24 cellular contexts compared by ENCODE assay signal in the genomic region with DNA sequence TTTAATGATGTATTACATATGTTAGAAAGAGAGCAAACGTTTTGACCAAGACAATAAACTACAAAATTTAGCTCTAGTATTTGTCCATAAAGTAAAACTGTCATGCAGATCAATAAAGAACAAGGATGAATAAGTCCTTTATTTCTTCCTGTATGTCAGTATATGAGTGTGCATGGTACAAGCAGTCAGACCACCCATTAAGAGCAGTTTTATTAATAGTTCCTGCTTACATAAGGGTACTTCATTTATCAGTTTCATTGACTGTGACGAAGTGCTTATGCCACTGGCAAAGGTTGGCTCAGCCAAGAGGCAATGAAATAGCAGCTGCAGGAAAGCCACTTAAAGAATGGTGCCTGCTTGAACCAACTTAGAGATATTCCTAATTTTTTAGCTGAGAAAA.
DNase-seq lines count a peak whose midpoint lies in the region; ATAC-seq, FAIRE-seq and TF ChIP-seq lines count a peak whose summit lies in the region.
"Had no signal": no experiment of that assay in that cellular context is flagged by ENCODE, and none has a peak within 500 bp of the region (broad histone marks: within the 10 kb centered on the region; RNA-seq: fewer than 3 reads in every experiment).

No MANE protein-coding gene starts in this region.

- POLR2A ChIA-PET in K562 (lab: Yijun Ruan, JAX) = no interaction called here

- TF ChIP-seq POLR2A in K562 (conservative IDR thresholded peaks at IDR 0.05) = no peak

- no peaks in the 10 kb centered on the region for H4K20me1 ChIP-seq in K562 (replicated peaks; ENCODE audit: control insufficient read depth, insufficient read depth, low read length)

- no TSS peak for BruUV-seq in K562 (replicated peaks; lab: Mats Ljungman, UMichigan)

- TF ChIP-seq RAD21 in K562 (CRISPR knock-in tag; conservative IDR thresholded peaks at IDR 0.05 in 1 of 2, IDR thresholded peaks at IDR 0.05 in 1 of 2) = no peak

- H3K27me3 Mint-ChIP-seq in activated T-helper 2 cell treated with anti-CD3 and anti-CD28 coated beads, Interferon-gamma antibody, Interleukin-2, Interleukin-4, amounts not matched to agents 10 μg/mL and 5 μg/mL and 100 μg/mL, durations not matched to agents 14 hours and 24 hours and 36 hours (ENCODE audit: low read depth) = no peaks in the 10 kb centered on the region
- peaks cover 8% of the 10 kb centered on the region for H3K27me3 Mint-ChIP-seq in progenitor cell of endocrine pancreas
- H3K27me3 Mint-ChIP-seq: activated CD4-positive, alpha-beta memory T cell treated with anti-CD3 and anti-CD28 coated beads, Interleukin-2, amount 10 ng/mL, durations not matched to agents 7 days and 5 days had no signal

- H3K36me3 Mint-ChIP-seq in activated T-helper 2 cell treated with anti-CD3 and anti-CD28 coated beads, Interferon-gamma antibody, Interleukin-2, Interleukin-4, amounts not matched to agents 10 μg/mL and 5 μg/mL and 100 μg/mL, durations not matched to agents 14 hours and 24 hours and 36 hours (ENCODE audit: low read depth) = no peaks in the 10 kb centered on the region
- H3K36me3 Mint-ChIP-seq in progenitor cell of endocrine pancreas (ENCODE audit: insufficient read depth) = no peaks in the 10 kb centered on the region
- H3K36me3 Mint-ChIP-seq: activated naive CD4-positive, alpha-beta T cell treated with anti-CD3 and anti-CD28 coated beads, Interleukin-2, amount 50 U/mL, for 72 hours; CD14-positive monocyte; stimulated activated effector memory CD8-positive, alpha-beta T cell treated with anti-CD3 and anti-CD28 coated beads, Interleukin-12 subunit alpha, Interleukin-12 subunit beta, amount 100 ng/mL, for 72 hours; WTC11 had no signal

- H3K27ac Mint-ChIP-seq in activated T-helper 2 cell treated with anti-CD3 and anti-CD28 coated beads, Interferon-gamma antibody, Interleukin-2, Interleukin-4, amounts not matched to agents 10 μg/mL and 5 μg/mL and 100 μg/mL, durations not matched to agents 14 hours and 24 hours and 36 hours = no peak overlapping the region
- no peak overlapping the region for H3K27ac Mint-ChIP-seq in progenitor cell of endocrine pancreas
- H3K27ac Mint-ChIP-seq: activated CD4-positive, alpha-beta memory T cell treated with anti-CD3 and anti-CD28 coated beads, Interleukin-2, amount 10 ng/mL, durations not matched to agents 7 days and 5 days; activated naive CD4-positive, alpha-beta T cell treated with anti-CD3 and anti-CD28 coated beads, Interleukin-2, amount 50 U/mL, for 72 hours; CD14-positive monocyte; nephron progenitor cell; stimulated activated effector memory CD8-positive, alpha-beta T cell treated with anti-CD3 and anti-CD28 coated beads, Interleukin-12 subunit alpha, Interleukin-12 subunit beta, amount 100 ng/mL, for 72 hours; WTC11 had no signal

- no peak for FAIRE-seq in K562 (lab: Jason Lieb, UNC)
- FAIRE-seq: A549, colon, endometrium had no signal

- peak overlapping the region; percentile 34; the same call in 1 of the 2 replicates for H2AFZ ChIP-seq in K562 (ENCODE audit: low read depth, low read length)

- no peaks in the 10 kb centered on the region for H3K9me1 ChIP-seq in K562 (ENCODE audit: control insufficient read depth, insufficient read depth, low read length)

- H3K9me3 ChIP-seq in K562 (replicated peaks; ENCODE audit: control insufficient read depth, insufficient read depth, low read depth, low read length) = no peaks in the 10 kb centered on the region; the same call in 1 of the 2 replicates
- H3K9me3 ChIP-seq: A549, tibial artery had no signal

- no peak overlapping the region for H3K4me3 Mint-ChIP-seq in activated T-helper 2 cell treated with anti-CD3 and anti-CD28 coated beads, Interferon-gamma antibody, Interleukin-2, Interleukin-4, amounts not matched to agents 10 μg/mL and 5 μg/mL and 100 μg/mL, durations not matched to agents 14 hours and 24 hours and 36 hours (ENCODE audit: low read depth)
- H3K4me3 Mint-ChIP-seq in progenitor cell of endocrine pancreas (ENCODE audit: low read depth) = no peak overlapping the region
- H3K4me3 Mint-ChIP-seq: activated CD4-positive, alpha-beta memory T cell treated with anti-CD3 and anti-CD28 coated beads, Interleukin-2, amount 10 ng/mL, durations not matched to agents 7 days and 5 days; activated T-cell treated with anti-CD3 and anti-CD28 coated beads, Interleukin-2, amount 50 U/mL, for 4 hours; CD14-positive monocyte; nephron progenitor cell; stimulated activated effector memory CD8-positive, alpha-beta T cell treated with anti-CD3 and anti-CD28 coated beads, Interleukin-12 subunit alpha, Interleukin-12 subunit beta, amount 100 ng/mL, for 72 hours; WTC11 had no signal

- no peak for TF ChIP-seq EP300 in K562 (IDR thresholded peaks at IDR 0.05; ENCODE audit: low read length)

- ATAC-seq in Right ventricle myocardium superior (ENCODE audit: poor library complexity) (peak; percentile 99), K562 (no peak), HG03571 (IDR thresholded peaks at IDR 0.05; ENCODE audit: unreplicated experiment) (no peak)
- ATAC-seq: A549; activated naive CD4-positive, alpha-beta T cell treated with anti-CD3 and anti-CD28 coated beads, Interleukin-2, amount 50 U/mL, for 72 hours; activated T-cell treated with anti-CD3 and anti-CD28 coated beads, Interleukin-2, amount 50 U/mL, for 4 hours; stimulated activated effector memory CD8-positive, alpha-beta T cell treated with anti-CD3 and anti-CD28 coated beads, Interleukin-12 subunit alpha, Interleukin-12 subunit beta, amount 100 ng/mL, for 72 hours; WTC11 had no signal

- DNase-seq in Right ventricle myocardium superior (peak; percentile 39), cardiac septum (ENCODE audit: low spot score) (no peak), NCI-H446 (lab: John Stamatoyannopoulos, UW) (peak; percentile 26 to 29), K562 (ENCODE audit: extremely low read depth in 1 of 4, low spot score in 3 of 4) (no peak), NK-92 (lab: John Stamatoyannopoulos, UW; ENCODE audit: unreplicated experiment) (no peak), progenitor cell of endocrine pancreas (ENCODE audit: low spot score, unreplicated experiment) (no peak)
- DNase-seq in activated T-helper 2 cell treated with anti-CD3 and anti-CD28 coated beads, Interferon-gamma antibody, Interleukin-2, Interleukin-4, amounts not matched to agents 10 μg/mL and 5 μg/mL and 100 μg/mL, durations not matched to agents 14 hours and 24 hours and 36 hours (ENCODE audit: low spot score) = no peak
- DNase-seq: activated CD4-positive, alpha-beta memory T cell treated with anti-CD3 and anti-CD28 coated beads, Interleukin-2, amount 10 ng/mL, durations not matched to agents 7 days and 5 days; activated T-cell treated with anti-CD3 and anti-CD28 coated beads, Interleukin-2, amount 50 U/mL, for 4 hours; DND-41; GOT3; kidney; NCI-H187 treated with DMSO at 0.1 percent for 48 hours; nephron progenitor cell; T-helper 2 cell; tibial artery had no signal

- H3K4me1 Mint-ChIP-seq in activated T-helper 2 cell treated with anti-CD3 and anti-CD28 coated beads, Interferon-gamma antibody, Interleukin-2, Interleukin-4, amounts not matched to agents 10 μg/mL and 5 μg/mL and 100 μg/mL, durations not matched to agents 14 hours and 24 hours and 36 hours (ENCODE audit: low read depth) = no peaks in the 10 kb centered on the region
- peaks cover 4% of the 10 kb centered on the region for H3K4me1 Mint-ChIP-seq in progenitor cell of endocrine pancreas (ENCODE audit: low read depth)
- H3K4me1 Mint-ChIP-seq: activated CD4-positive, alpha-beta memory T cell treated with anti-CD3 and anti-CD28 coated beads, Interleukin-2, amount 10 ng/mL, durations not matched to agents 7 days and 5 days; CD14-positive monocyte; nephron progenitor cell; stimulated activated effector memory CD8-positive, alpha-beta T cell treated with anti-CD3 and anti-CD28 coated beads, Interleukin-12 subunit alpha, Interleukin-12 subunit beta, amount 100 ng/mL, for 72 hours; WTC11 had no signal

- no peak overlapping the region for H3K4me3 ChIP-seq in K562
- H3K4me3 ChIP-seq: A549, tibial artery had no signal

- H3K4me2 ChIP-seq in K562 (ENCODE audit: insufficient read depth, low read length) = no peak overlapping the region
- H3K4me2 ChIP-seq: A549 had no signal

- intact Hi-C loops in Right ventricle myocardium superior (cut with DNase I) = no loop called here
- intact Hi-C loops in cardiac septum (cut with DNase I) = no loop called here
- intact Hi-C loops in K562 (cut with micrococcal nuclease) = no loop called here
- intact Hi-C loops in activated T-helper 2 cell treated with anti-CD3 and anti-CD28 coated beads, Interferon-gamma antibody, Interleukin-2, Interleukin-4, amounts not matched to agents 10 μg/mL and 5 μg/mL and 100 μg/mL, durations not matched to agents 14 hours and 24 hours and 36 hours (cut with micrococcal nuclease) = no loop called here

- no peaks in the 10 kb centered on the region for H3K27me3 ChIP-seq in K562 (ENCODE audit: control insufficient read depth in 2 of 2, insufficient read depth in 2 of 2, low read length in 2 of 2)
- H3K27me3 ChIP-seq: tibial artery had no signal

- CTCF ChIA-PET in K562 (lab: Yijun Ruan, JAX; ENCODE audit: low intra/inter-chr PET ratio) = no interaction called here

- H3K27ac ChIP-seq in K562 (ENCODE audit: extremely low read depth, low read depth, low read length) = no peak overlapping the region
- H3K27ac ChIP-seq: A549, tibial artery had no signal

- no peak for TF ChIP-seq CTCF in K562 (IDR thresholded peaks at IDR 0.05 in 2 of 3, conservative IDR thresholded peaks at IDR 0.05 in 1 of 3; ENCODE audit: insufficient read depth in 2 of 3, low read depth in 1 of 3, low read length in 3 of 3)
- TF ChIP-seq CTCF in progenitor cell of endocrine pancreas (IDR thresholded peaks at IDR 0.05; ENCODE audit: unreplicated experiment) = no peak

- no peak overlapping the region for H3K9ac ChIP-seq in K562 (ENCODE audit: insufficient read depth in 1 of 2, low read depth in 2 of 2, low read length in 2 of 2)

- no peaks in the 10 kb centered on the region for H3K4me1 ChIP-seq in K562 (replicated peaks in 1 of 2; ENCODE audit: control insufficient read depth in 2 of 2, insufficient read depth in 2 of 2, low read length in 2 of 2)
- H3K4me1 ChIP-seq: A549, tibial artery had no signal

- H3K36me3 ChIP-seq in K562 (ENCODE audit: control insufficient read depth, insufficient read depth, low read length) = no peaks in the 10 kb centered on the region
- H3K36me3 ChIP-seq: tibial artery had no signal

- in situ Hi-C loops in K562 (cut with MboI) = no loop called here

- WGBS in K562 (ENCODE audit: insufficient coverage, low coverage, missing lambda C conversion rate) = 45% methylated on average over 2 of the region's 2 CpGs

- H3K79me2 ChIP-seq in K562 (ENCODE audit: control insufficient read depth, insufficient read depth, low read length) = no peaks in the 10 kb centered on the region

- H3K9me3 Mint-ChIP-seq in activated T-helper 2 cell treated with anti-CD3 and anti-CD28 coated beads, Interferon-gamma antibody, Interleukin-2, Interleukin-4, amounts not matched to agents 10 μg/mL and 5 μg/mL and 100 μg/mL, durations not matched to agents 14 hours and 24 hours and 36 hours = no peaks in the 10 kb centered on the region
- no peaks in the 10 kb centered on the region for H3K9me3 Mint-ChIP-seq in progenitor cell of endocrine pancreas (ENCODE audit: low read depth)
- H3K9me3 Mint-ChIP-seq: activated T-cell treated with anti-CD3 and anti-CD28 coated beads, Interleukin-2, amount 50 U/mL, for 4 hours; nephron progenitor cell had no signal

TF ChIP-seq in K562, 482 proteins besides CTCF, POLR2A, EP300 and RAD21 (continues in another document):
- TF ChIP-seq ZC3H8 (IDR thresholded peaks at IDR 0.05) (no peak), ZNF589 (CRISPR knock-in tag; IDR thresholded peaks at IDR 0.05; ENCODE audit: low read depth) (no peak)

Comparison
In these comparisons a context has a peak if more than half of its experiments do, and no peak if none do; other contexts are left out.
1. DNase-seq: peak in Right ventricle myocardium superior (single experiment) and NCI-H446 (2 of 2); none in cardiac septum (single experiment), K562 (0 of 4), activated T-helper 2 cell treated with anti-CD3 and anti-CD28 coated beads, Interferon-gamma antibody, Interleukin-2, Interleukin-4, amounts not matched to agents 10 μg/mL and 5 μg/mL and 100 μg/mL, durations not matched to agents 14 hours and 24 hours and 36 hours (single experiment), NK-92 (single experiment) and progenitor cell of endocrine pancreas (single experiment).